22 cellular contexts compared by ENCODE assay signal in the genomic region with DNA sequence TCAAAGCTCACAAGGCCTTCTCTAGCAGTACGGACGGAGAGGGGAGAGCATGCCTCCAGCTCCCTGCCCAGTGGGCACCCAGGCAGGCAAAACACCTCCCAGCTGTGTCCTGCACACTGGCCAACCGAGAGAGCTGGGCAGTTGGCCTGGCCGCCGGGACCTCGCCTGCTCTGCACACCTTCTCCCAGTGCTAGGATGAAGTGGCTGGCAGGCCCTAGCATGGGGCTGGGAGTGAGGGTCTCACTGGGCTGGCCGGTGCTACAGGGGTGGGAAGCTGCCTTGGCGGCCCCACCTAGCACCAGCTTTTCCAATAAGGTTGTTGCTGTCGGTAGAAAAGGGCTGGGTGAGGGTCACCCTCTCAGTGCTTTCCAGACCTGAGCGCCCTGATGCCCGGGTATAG.
A peak's percentile ranks its signal among the peaks of the same experiment; 100 is the strongest.
DNase-seq lines count a peak whose midpoint lies in the region; ATAC-seq, FAIRE-seq and TF ChIP-seq lines count a peak whose summit lies in the region.
"Had no signal": no experiment of that assay in that cellular context is flagged by ENCODE, and none has a peak within 500 bp of the region (broad histone marks: within the 10 kb centered on the region; RNA-seq: fewer than 3 reads in every experiment).

No MANE protein-coding gene starts in this region.

- no peak overlapping the region for H3K56ac ChIP-seq in H1 (replicated peaks; ENCODE audit: insufficient read length, low read depth, low read length)

- no peak overlapping the region for H3K27ac Mint-ChIP-seq in stimulated activated naive B cell treated with anti-CD40 and anti-IgM and Interleukin-4, amounts not matched to agents 10 μg/mL and 1 μg/mL and 100 μg/mL, for 72 hours
- H3K27ac Mint-ChIP-seq: CD14-positive monocyte; CD4-positive, alpha-beta T cell; CD8-positive, alpha-beta T cell had no signal

- TF ChIP-seq POLR2A in H1 (IDR thresholded peaks at IDR 0.05; ENCODE audit: control extremely low read depth in 1 of 2, low read depth in 2 of 2, low read length in 2 of 2) = no peak

- no peak overlapping the region for H2BK120ac ChIP-seq in H1 (replicated peaks; ENCODE audit: low read depth, low read length)

- H3K79me2 ChIP-seq in H1 (ENCODE audit: control insufficient read depth in 1 of 2, insufficient read depth in 2 of 2, low read length in 2 of 2) = no peaks in the 10 kb centered on the region; a peak in 1 of 4 replicates
- H3K79me2 ChIP-seq in osteoblast (ENCODE audit: insufficient read depth, low read length) = no peaks in the 10 kb centered on the region

- no peak overlapping the region for H4K91ac ChIP-seq in H1 (replicated peaks; ENCODE audit: insufficient read length, low read length)

- H3K79me1 ChIP-seq in H1 (ENCODE audit: low read depth, low read length) = no peaks in the 10 kb centered on the region

- H2BK5ac ChIP-seq in H1 (ENCODE audit: low read depth, low read length) = no peak overlapping the region; the same call in 1 of the 2 replicates

- H4K20me1 ChIP-seq in BLaER1 (no peaks in the 10 kb centered on the region; the same call in 1 of the 2 replicates), H1 (replicated peaks in 1 of 2; ENCODE audit: control insufficient read depth in 1 of 2, insufficient read depth in 2 of 2, low read length in 2 of 2) (no peaks in the 10 kb centered on the region), osteoblast (ENCODE audit: insufficient read depth, low read length) (no peaks in the 10 kb centered on the region)
- peaks cover 0 to 10% (median 0%) of the 10 kb centered on the region in 11 experiments; a peak in 3 of 22 replicates for H4K20me1 ChIP-seq in BLaER1 treated with 17β-estradiol and CSF1 and Interleukin-3, amounts not matched to agents 10 nM and 100 nM

- peak overlapping the region; percentile 16; the same call in 1 of the 2 replicates for H2BK15ac ChIP-seq in H1 (ENCODE audit: low read length)

- no peak overlapping the region for H3K14ac ChIP-seq in H1 (ENCODE audit: insufficient read length)

- TF ChIP-seq CTCF in H1 (IDR thresholded peaks at IDR 0.05; ENCODE audit: control extremely low read depth in 1 of 3, insufficient read depth in 1 of 3, low read depth in 1 of 3, low read length in 3 of 3) (no peak), osteoblast (IDR thresholded peaks at IDR 0.05; ENCODE audit: extremely low read depth, low read depth, low read length) (no peak)

- H3K4me2 ChIP-seq in BLaER1 (peak overlapping the region; percentile 87), H1 (ENCODE audit: insufficient read depth in 1 of 2, low read depth in 2 of 2, low read length in 2 of 2) (no peak overlapping the region), osteoblast (ENCODE audit: insufficient read depth, low read length) (no peak overlapping the region)
- H3K4me2 ChIP-seq in BLaER1 treated with 17β-estradiol and CSF1 and Interleukin-3, amounts not matched to agents 10 nM and 100 nM = peak overlapping the region in 7 of 11 experiments; percentile 16 to 98 (median 93); a peak in 11 of 22 replicates

- H3K36me3 ChIP-seq in BLaER1 = no peaks in the 10 kb centered on the region
- no peaks in the 10 kb centered on the region for H3K36me3 ChIP-seq in BLaER1 treated with 17β-estradiol and CSF1 and Interleukin-3, amounts not matched to agents 10 nM and 100 nM
- no peaks in the 10 kb centered on the region for H3K36me3 ChIP-seq in H1 (ENCODE audit: control insufficient read depth in 2 of 4, insufficient read depth in 4 of 4, low read length in 3 of 4)
- H3K36me3 ChIP-seq in osteoblast (ENCODE audit: insufficient read depth, low read length) = no peaks in the 10 kb centered on the region
- H3K36me3 ChIP-seq: BE2C had no signal

- ATAC-seq in HG02610 (IDR thresholded peaks at IDR 0.05; ENCODE audit: unreplicated experiment) = no peak
- ATAC-seq in stimulated activated naive B cell treated with anti-CD40 and anti-IgM and Interleukin-4, amounts not matched to agents 10 μg/mL and 1 μg/mL and 100 μg/mL, for 72 hours (replicated peaks) = no peak
- ATAC-seq: CD8-positive, alpha-beta T cell had no signal

- H2AK5ac ChIP-seq in H1 (ENCODE audit: low read depth, low read length) = no peak overlapping the region

- no peak overlapping the region for H4K5ac ChIP-seq in H1 (ENCODE audit: insufficient read length, low read depth, low read length)

- no peak for FAIRE-seq in H1 (lab: Jason Lieb, UNC)
- FAIRE-seq: A204.1, D721Med, G401.6, GM12891 had no signal

- no peak overlapping the region for H3K18ac ChIP-seq in H1 (ENCODE audit: extremely low read depth, low read length)

- CTCF ChIA-PET in H1 (lab: Charles Lee; ENCODE audit: partially characterized antibody) = interaction anchor here (0.8 to 7.7 kb wide), 13 partner anchors 8 to 135 kb away, joined by 3 to 56 read pairs (median 13); no protein-coding TSS in a partner anchor

- H3K4me1 ChIP-seq in BLaER1 (peaks cover 82% of the 10 kb centered on the region), H1 (replicated peaks in 1 of 4; ENCODE audit: control insufficient read depth in 3 of 4, insufficient read depth in 4 of 4, low read length in 3 of 4) (peaks cover 0 to 31% (median 8%) of the 10 kb centered on the region in 4 experiments; a peak in 6 of 7 replicates), osteoblast (ENCODE audit: insufficient read depth, low read length) (no peaks in the 10 kb centered on the region)
- H3K4me1 ChIP-seq in BLaER1 treated with 17β-estradiol and CSF1 and Interleukin-3, amounts not matched to agents 10 nM and 100 nM = peaks cover 15 to 83% (median 78%) of the 10 kb centered on the region in 10 experiments
- H3K4me1 ChIP-seq: Caco-2 had no signal

- H2AFZ ChIP-seq in H1 (ENCODE audit: low read length) = no peak overlapping the region
- H2AFZ ChIP-seq in osteoblast (ENCODE audit: low read length) = no peak overlapping the region

- no peak overlapping the region for H3K4me3 Mint-ChIP-seq in stimulated activated naive B cell treated with anti-CD40 and anti-IgM and Interleukin-4, amounts not matched to agents 10 μg/mL and 1 μg/mL and 100 μg/mL, for 72 hours
- H3K4me3 Mint-ChIP-seq: CD14-positive monocyte; CD4-positive, alpha-beta T cell; CD8-positive, alpha-beta T cell had no signal

- no peaks in the 10 kb centered on the region for H3K23me2 ChIP-seq in H1 (ENCODE audit: low read depth, low read length)

- H2BK12ac ChIP-seq in H1 (ENCODE audit: low read depth, low read length) = no peak overlapping the region

- 89% methylated on average over 11 of the region's 11 CpGs; no CpG with 5 or more reads in 1 of the 2 experiments for WGBS in H1 (ENCODE audit: extremely low coverage in 1 of 2, insufficient coverage in 1 of 2, insufficient read length in 1 of 2, insufficient replicate concordance in 2 of 2, low coverage in 1 of 2, low lambda C conversion rate in 2 of 2, missing lambda C conversion rate in 1 of 2), 2 experiments

- H3K27ac ChIP-seq in BLaER1 (peak overlapping the region; percentile 74), H1 (ENCODE audit: low read depth, low read length) (no peak overlapping the region), osteoblast (ENCODE audit: low read depth, low read length) (no peak overlapping the region)
- H3K27ac ChIP-seq in BLaER1 treated with 17β-estradiol and CSF1 and Interleukin-3, amounts not matched to agents 10 nM and 100 nM = 0 out of 22 replicates have a peak overlapping the region, but pooled peaks of 1 of the 11 experiments have one; percentile 1

- H3K4ac ChIP-seq in H1 (replicated peaks; ENCODE audit: insufficient read length, low read depth, low read length) = peak overlapping the region; percentile 34

- H4K8ac ChIP-seq in H1 (ENCODE audit: extremely low read depth, insufficient read depth, low read length) = no peak overlapping the region

- no peaks in the 10 kb centered on the region for H3K27me3 Mint-ChIP-seq in stimulated activated naive B cell treated with anti-CD40 and anti-IgM and Interleukin-4, amounts not matched to agents 10 μg/mL and 1 μg/mL and 100 μg/mL, for 72 hours
- H3K27me3 Mint-ChIP-seq: CD4-positive, alpha-beta T cell had no signal

- no peaks in the 10 kb centered on the region for H3K9me3 Mint-ChIP-seq in stimulated activated naive B cell treated with anti-CD40 and anti-IgM and Interleukin-4, amounts not matched to agents 10 μg/mL and 1 μg/mL and 100 μg/mL, for 72 hours
- H3K9me3 Mint-ChIP-seq: CD14-positive monocyte; CD4-positive, alpha-beta T cell; CD8-positive, alpha-beta T cell had no signal

- DNase-seq in H1 (ENCODE audit: low read depth in 1 of 2, low spot score in 2 of 2) (no peak), osteoblast (ENCODE audit: insufficient read length, low spot score, missing footprints) (peak; percentile 62), CD1c-positive myeloid dendritic cell (ENCODE audit: extremely low spot score) (no peak)
- DNase-seq in stimulated activated naive B cell treated with anti-CD40 and anti-IgM and Interleukin-4, amounts not matched to agents 10 μg/mL and 1 μg/mL and 100 μg/mL, for 72 hours = no peak
- DNase-seq: 8988T; ACHN; BE2C; C1 segment of cervical spinal cord; Caco-2; Calu3; CD4-positive, alpha-beta T cell; CD8-positive, alpha-beta T cell; DMS79 treated with DMSO at 0.1 percent for 48 hours; GF-D8 had no signal

- H3K4me1 Mint-ChIP-seq in stimulated activated naive B cell treated with anti-CD40 and anti-IgM and Interleukin-4, amounts not matched to agents 10 μg/mL and 1 μg/mL and 100 μg/mL, for 72 hours = peaks cover 50 to 71% of the 10 kb centered on the region in 2 donors
- H3K4me1 Mint-ChIP-seq: CD14-positive monocyte had no signal

- no peaks in the 10 kb centered on the region for H3K36me3 Mint-ChIP-seq in stimulated activated naive B cell treated with anti-CD40 and anti-IgM and Interleukin-4, amounts not matched to agents 10 μg/mL and 1 μg/mL and 100 μg/mL, for 72 hours
- H3K36me3 Mint-ChIP-seq: CD14-positive monocyte; CD8-positive, alpha-beta T cell had no signal

- H3K23ac ChIP-seq in H1 (ENCODE audit: insufficient read length) = no peak overlapping the region

- TF ChIP-seq EP300 in H1 (IDR thresholded peaks at IDR 0.05; ENCODE audit: borderline replicate concordance in 1 of 2, low read depth in 2 of 2, low read length in 2 of 2) = no peak

- H3K27me3 ChIP-seq in BLaER1 = no peaks in the 10 kb centered on the region
- H3K27me3 ChIP-seq in BLaER1 treated with 17β-estradiol and CSF1 and Interleukin-3, amounts not matched to agents 10 nM and 100 nM = peaks cover 0 to 6% (median 0%) of the 10 kb centered on the region in 11 experiments; a peak in 2 of 22 replicates
- no peaks in the 10 kb centered on the region; a peak in 1 of 7 replicates for H3K27me3 ChIP-seq in H1 (replicated peaks in 1 of 4; ENCODE audit: control insufficient read depth in 3 of 4, extremely low read depth in 1 of 4, insufficient read depth in 3 of 4, low read length in 3 of 4)
- no peaks in the 10 kb centered on the region for H3K27me3 ChIP-seq in osteoblast (ENCODE audit: insufficient read depth, low read length)

- no peak for TF ChIP-seq RAD21 in H1 (IDR thresholded peaks at IDR 0.05 in 1 of 2, conservative IDR thresholded peaks at IDR 0.05 in 1 of 2; ENCODE audit: low read depth in 2 of 2, low read length in 2 of 2)

- no peak overlapping the region for H2BK20ac ChIP-seq in H1 (ENCODE audit: low read length)

- H3K9me3 ChIP-seq in BLaER1 (no peaks in the 10 kb centered on the region), H1 (ENCODE audit: insufficient read depth in 2 of 2, low read depth in 1 of 2, low read length in 1 of 2) (no peaks in the 10 kb centered on the region), osteoblast (ENCODE audit: low read depth, low read length) (no peaks in the 10 kb centered on the region)
- H3K9me3 ChIP-seq in BLaER1 treated with 17β-estradiol and CSF1 and Interleukin-3, amounts not matched to agents 10 nM and 100 nM (replicated peaks in 1 of 11) = no peaks in the 10 kb centered on the region
- H3K9me3 ChIP-seq: BE2C, Caco-2 had no signal

- POLR2A ChIA-PET in H1 (lab: Charles Lee; ENCODE audit: partially characterized antibody) = no interaction called here

- no peak overlapping the region; the same call in 1 of the 2 replicates for H3K9ac ChIP-seq in BLaER1
- no peak overlapping the region; a peak in 1 of 22 replicates for H3K9ac ChIP-seq in BLaER1 treated with 17β-estradiol and CSF1 and Interleukin-3, amounts not matched to agents 10 nM and 100 nM
- no peak overlapping the region for H3K9ac ChIP-seq in H1 (replicated peaks in 1 of 4; ENCODE audit: extremely low read depth in 1 of 4, low read depth in 3 of 4, low read length in 3 of 4)

- no peak overlapping the region for H3K4me3 ChIP-seq in BLaER1
- H3K4me3 ChIP-seq in BLaER1 treated with 17β-estradiol and CSF1 and Interleukin-3, amounts not matched to agents 10 nM and 100 nM = no peak overlapping the region
- no peak overlapping the region for H3K4me3 ChIP-seq in H1 (ENCODE audit: extremely low read depth in 1 of 4, insufficient read depth in 2 of 4, low read depth in 3 of 4, low read length in 4 of 4)
- no peak overlapping the region for H3K4me3 ChIP-seq in osteoblast (ENCODE audit: insufficient read depth, low read length)

Comparison
In these comparisons a context has a peak if more than half of its experiments do, and no peak if none do; other contexts are left out.
1. H3K4me2 ChIP-seq: peak in BLaER1 (single experiment) and BLaER1 treated with 17β-estradiol and CSF1 and Interleukin-3, amounts not matched to agents 10 nM and 100 nM (7 of 11); none in H1 (0 of 2) and osteoblast (single experiment).